Comparison of ENCODE assay signal across 13 cellular contexts in the genomic region with DNA sequence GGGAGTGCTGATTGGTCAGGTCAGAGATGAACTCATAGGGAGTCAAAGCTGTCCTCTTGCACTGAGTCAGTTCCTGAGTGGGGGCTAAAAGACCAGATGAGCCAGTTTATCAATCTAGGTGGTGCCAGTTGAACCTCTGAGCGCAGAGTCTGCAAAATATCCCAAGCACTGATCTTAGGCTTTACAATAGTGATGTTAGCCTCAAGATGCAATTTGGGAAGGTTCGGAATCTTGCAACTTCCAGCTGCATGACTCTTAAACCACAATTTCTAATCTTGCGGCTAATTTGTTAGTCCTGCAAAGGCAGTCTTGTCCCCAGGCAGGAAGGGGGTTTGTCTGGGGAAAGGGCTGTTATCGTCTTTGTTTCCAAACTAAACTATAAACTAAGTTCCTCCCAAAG.
DNase-seq lines count a peak whose midpoint lies in the region; ATAC-seq and TF ChIP-seq lines count a peak whose summit lies in the region.
"Had no signal": no experiment of that assay in that cellular context is flagged by ENCODE, and none has a peak within 500 bp of the region (broad histone marks: within the 10 kb centered on the region; RNA-seq: fewer than 3 reads in every experiment).

No MANE protein-coding gene starts in this region.

- H2AFZ ChIP-seq in mammary epithelial cell (ENCODE audit: low read depth, low read length) (no peak overlapping the region), mesenchymal stem cell (ENCODE audit: low read depth, low read length) (no peak overlapping the region)

- H2BK120ac ChIP-seq in mesenchymal stem cell (ENCODE audit: low read depth, low read length), result no peak overlapping the region

- H3K9ac ChIP-seq in mammary epithelial cell (ENCODE audit: insufficient read depth, low read length) (no peak overlapping the region), mesenchymal stem cell (ENCODE audit: low read length) (peak overlapping the region; percentile 86)

- in situ Hi-C loops in mammary epithelial cell (cut with MboI; ENCODE audit: low sequenced_read_pairs in 2 of 2), result no loop called here

- no peak overlapping the region for H3K27ac Mint-ChIP-seq in activated naive CD8-positive, alpha-beta T cell treated with anti-CD3 and anti-CD28 coated beads, Interleukin-2, amount 50 U/mL, for 24 hours
- H3K27ac Mint-ChIP-seq: stimulated activated naive CD8-positive, alpha-beta T cell treated with anti-CD3 and anti-CD28 coated beads, Interleukin-15, Interleukin-2, amounts not matched to agents 100 ng/mL and 50 ng/mL, for 24 hours had no signal

- no peak for ATAC-seq in lower lobe of right lung
- no peak for ATAC-seq in activated naive CD8-positive, alpha-beta T cell treated with anti-CD3 and anti-CD28 coated beads, Interleukin-2, amount 50 U/mL, for 24 hours
- ATAC-seq: GM12878 had no signal

- CTCF ChIA-PET in mammary epithelial cell (lab: Charles Lee; ENCODE audit: low non-redundant PET), result interaction anchor here (0.7 kb wide), 1 partner anchor 232 kb away, joined by 3 read pairs; no protein-coding TSS in a partner anchor

- DNase-seq in AG08396 (ENCODE audit: low spot score) (peak; percentile 42), LHCN-M2 (ENCODE audit: low read depth) (peak; percentile 98), mammary epithelial cell (peak; percentile 65), mesenchymal stem cell (peak; percentile 99), lower lobe of right lung (no peak), WERI-Rb-1 (no peak), NCI-H1092 (lab: John Stamatoyannopoulos, UW) (no peak)
- no peak for DNase-seq in activated naive CD8-positive, alpha-beta T cell treated with anti-CD3 and anti-CD28 coated beads, Interleukin-2, amount 50 U/mL, for 24 hours
- DNase-seq: Caco-2; stimulated activated CD4-positive, alpha-beta T cell treated with anti-CD3 and anti-CD28 coated beads, Interleukin-15, amount 100 ng/mL, for 24 hours had no signal

- H4K91ac ChIP-seq in mesenchymal stem cell (ENCODE audit: low read length), result no peak overlapping the region

- no peak overlapping the region for H3K4ac ChIP-seq in mesenchymal stem cell (ENCODE audit: low read depth in 1 of 2, low read length in 2 of 2)

- H3K27me3 ChIP-seq in mammary epithelial cell (ENCODE audit: insufficient read depth, low read length), result no peaks in the 10 kb centered on the region
- H3K27me3 ChIP-seq in mesenchymal stem cell (ENCODE audit: control insufficient read depth in 1 of 2, insufficient read depth in 1 of 2, low read length in 2 of 2), result no peaks in the 10 kb centered on the region
- H3K27me3 ChIP-seq in lower lobe of right lung (ENCODE audit: low read depth), result no peaks in the 10 kb centered on the region
- H3K27me3 ChIP-seq in WERI-Rb-1 (ENCODE audit: insufficient read depth, low read depth, severe bottlenecking), result no peaks in the 10 kb centered on the region
- H3K27me3 ChIP-seq: cardiac muscle cell had no signal

- peaks cover 3% of the 10 kb centered on the region for H3K27me3 Mint-ChIP-seq in activated naive CD8-positive, alpha-beta T cell treated with anti-CD3 and anti-CD28 coated beads, Interleukin-2, amount 50 U/mL, for 24 hours
- H3K27me3 Mint-ChIP-seq: stimulated activated naive CD8-positive, alpha-beta T cell treated with anti-CD3 and anti-CD28 coated beads, Interleukin-15, Interleukin-2, amounts not matched to agents 100 ng/mL and 50 ng/mL, for 24 hours had no signal

- WGBS in mammary epithelial cell (ENCODE audit: low coverage, missing lambda C conversion rate), result 58% methylated on average over 4 of the region's 4 CpGs
- WGBS in mesenchymal stem cell, result 0% methylated on average over 2 of the region's 4 CpGs

- H3K4me2 ChIP-seq in mammary epithelial cell (ENCODE audit: insufficient read depth, low read depth, low read length) (peak overlapping the region; percentile 17), mesenchymal stem cell (ENCODE audit: low read length, poor library complexity, severe bottlenecking) (no peak overlapping the region)

- H2AK5ac ChIP-seq in mesenchymal stem cell (ENCODE audit: low read length, severe bottlenecking), result no peak overlapping the region

- no peak overlapping the region for H3K4me3 Mint-ChIP-seq in activated naive CD8-positive, alpha-beta T cell treated with anti-CD3 and anti-CD28 coated beads, Interleukin-2, amount 50 U/mL, for 24 hours
- H3K4me3 Mint-ChIP-seq: stimulated activated naive CD8-positive, alpha-beta T cell treated with anti-CD3 and anti-CD28 coated beads, Interleukin-15, Interleukin-2, amounts not matched to agents 100 ng/mL and 50 ng/mL, for 24 hours had no signal

- intact Hi-C loops in mammary epithelial cell (cut with micrococcal nuclease) (loop anchor here (5.0 kb wide), 1 partner anchor 487 kb away; no protein-coding TSS in a partner anchor), lower lobe of right lung (cut with DNase I) (loop anchor here (10.0 kb wide), 1 partner anchor 240 kb away; no protein-coding TSS in a partner anchor)

- H3K4me1 ChIP-seq in mammary epithelial cell (ENCODE audit: insufficient read depth, low read length) (peaks cover 66% of the 10 kb centered on the region), mesenchymal stem cell (ENCODE audit: control insufficient read depth, insufficient read depth, low read depth, low read length) (peaks cover 35% of the 10 kb centered on the region), lower lobe of right lung (peaks cover 35% of the 10 kb centered on the region)

- dilution Hi-C loops in mammary epithelial cell (cut with HindIII; ENCODE audit: low sequenced_read_pairs), result no loop called here

- BruUV-seq in mammary epithelial cell (replicated peaks; lab: Mats Ljungman, UMichigan), result no TSS peak

- no peak overlapping the region for H2BK12ac ChIP-seq in mesenchymal stem cell (ENCODE audit: low read length in 2 of 2)

- peaks cover 3% of the 10 kb centered on the region for H3K79me1 ChIP-seq in mesenchymal stem cell (replicated peaks; ENCODE audit: low read length, poor library complexity, severe bottlenecking)

- H3K4me3 ChIP-seq in mammary epithelial cell (replicated peaks in 1 of 3; ENCODE audit: insufficient read depth in 1 of 3, low read depth in 2 of 3, low read length in 3 of 3) (no peak overlapping the region), mesenchymal stem cell (ENCODE audit: insufficient read depth in 1 of 2, low read depth in 1 of 2, low read length in 2 of 2) (peak overlapping the region in 1 of 2 experiments; percentile 72), lower lobe of right lung (no peak overlapping the region), WERI-Rb-1 (ENCODE audit: low read depth, low read length) (no peak overlapping the region)
- H3K4me3 ChIP-seq: cardiac muscle cell, GM12878 had no signal

- TF ChIP-seq CTCF in mammary epithelial cell (conservative IDR thresholded peaks at IDR 0.05 in 1 of 2, IDR thresholded peaks at IDR 0.05 in 1 of 2; ENCODE audit: extremely low read depth in 1 of 2, insufficient read depth in 1 of 2, low read depth in 1 of 2, low read length in 2 of 2), result no peak
- no peak for TF ChIP-seq CTCF in lower lobe of right lung (IDR thresholded peaks at IDR 0.05)
- no peak for TF ChIP-seq CTCF in WERI-Rb-1 (IDR thresholded peaks at IDR 0.05; ENCODE audit: low read depth, low read length)

- no peak overlapping the region for H3K23ac ChIP-seq in mesenchymal stem cell (ENCODE audit: low read length in 2 of 2)

- H2BK15ac ChIP-seq in mesenchymal stem cell (ENCODE audit: low read depth, poor library complexity, severe bottlenecking), result no peak overlapping the region

- no peak overlapping the region for H3K14ac ChIP-seq in mesenchymal stem cell (ENCODE audit: low read length in 2 of 2)

- H3K18ac ChIP-seq in mesenchymal stem cell (ENCODE audit: low read depth in 1 of 2, low read length in 2 of 2), result no peak overlapping the region

- H3K79me2 ChIP-seq in mammary epithelial cell (ENCODE audit: insufficient read depth, low read length), result no peaks in the 10 kb centered on the region

- no peaks in the 10 kb centered on the region for H4K20me1 ChIP-seq in mammary epithelial cell (ENCODE audit: insufficient read depth, low read length)

- H3K36me3 Mint-ChIP-seq in activated naive CD8-positive, alpha-beta T cell treated with anti-CD3 and anti-CD28 coated beads, Interleukin-2, amount 50 U/mL, for 24 hours (ENCODE audit: low read depth), result no peaks in the 10 kb centered on the region

- no peaks in the 10 kb centered on the region for H3K9me3 ChIP-seq in mammary epithelial cell (replicated peaks; ENCODE audit: insufficient read depth, low read length)
- no peaks in the 10 kb centered on the region for H3K9me3 ChIP-seq in mesenchymal stem cell (ENCODE audit: control insufficient read depth, low read length)
- no peaks in the 10 kb centered on the region for H3K9me3 ChIP-seq in lower lobe of right lung
- H3K9me3 ChIP-seq in WERI-Rb-1 (ENCODE audit: severe bottlenecking), result no peaks in the 10 kb centered on the region
- H3K9me3 ChIP-seq: Caco-2 had no signal

- H3K27ac ChIP-seq in mammary epithelial cell (ENCODE audit: insufficient read depth, low read depth, low read length) (peak overlapping the region; percentile 23), mesenchymal stem cell (ENCODE audit: low read length, poor library complexity, severe bottlenecking) (peak overlapping the region; percentile 98), lower lobe of right lung (no peak overlapping the region), WERI-Rb-1 (no peak overlapping the region)
- H3K27ac ChIP-seq: cardiac muscle cell had no signal

- H3K36me3 ChIP-seq in mammary epithelial cell (ENCODE audit: insufficient read depth, low read length) (peaks cover 2% of the 10 kb centered on the region), mesenchymal stem cell (ENCODE audit: control insufficient read depth in 1 of 2, insufficient read depth in 2 of 2, low read depth in 1 of 2, low read length in 2 of 2) (peaks cover 0 to 2% of the 10 kb centered on the region in 2 experiments), lower lobe of right lung (no peaks in the 10 kb centered on the region), WERI-Rb-1 (no peaks in the 10 kb centered on the region)
- H3K36me3 ChIP-seq: cardiac muscle cell had no signal

- no peaks in the 10 kb centered on the region for H3K9me3 Mint-ChIP-seq in activated naive CD8-positive, alpha-beta T cell treated with anti-CD3 and anti-CD28 coated beads, Interleukin-2, amount 50 U/mL, for 24 hours
- H3K9me3 Mint-ChIP-seq: stimulated activated naive CD8-positive, alpha-beta T cell treated with anti-CD3 and anti-CD28 coated beads, Interleukin-15, Interleukin-2, amounts not matched to agents 100 ng/mL and 50 ng/mL, for 24 hours had no signal

- no peak overlapping the region for H4K8ac ChIP-seq in mesenchymal stem cell (ENCODE audit: low read length)

- H2BK5ac ChIP-seq in mesenchymal stem cell (ENCODE audit: low read depth, low read length, poor library complexity, severe bottlenecking), result no peak overlapping the region

- H3K4me1 Mint-ChIP-seq in activated naive CD8-positive, alpha-beta T cell treated with anti-CD3 and anti-CD28 coated beads, Interleukin-2, amount 50 U/mL, for 24 hours, result peaks cover 17% of the 10 kb centered on the region

Comparison
In these comparisons a context has a peak if more than half of its experiments do, and no peak if none do; other contexts are left out.
1. DNase-seq: peak in AG08396 (single experiment), LHCN-M2 (single experiment), mammary epithelial cell (single experiment) and mesenchymal stem cell (single experiment); none in lower lobe of right lung (single experiment), WERI-Rb-1 (single experiment), activated naive CD8-positive, alpha-beta T cell treated with anti-CD3 and anti-CD28 coated beads, Interleukin-2, amount 50 U/mL, for 24 hours (single experiment) and NCI-H1092 (single experiment).
2. H3K27ac ChIP-seq: peak in mammary epithelial cell (single experiment) and mesenchymal stem cell (single experiment); none in lower lobe of right lung (single experiment) and WERI-Rb-1 (single experiment).